8 cellular contexts compared by ENCODE assay signal in genomic region chr11:66328307-66329144, GRCh38. TPM values are rescaled to one million over a fixed set of nuclear protein-coding genes. Genes with fewer than 3 reads are reported as not detected.
DNase-seq lines count a peak whose midpoint lies in the region; ATAC-seq and TF ChIP-seq lines count a peak whose summit lies in the region.

No MANE protein-coding gene starts in this region.

- no peaks in the 10 kb centered on the region for H3K27me3 ChIP-seq in foreskin keratinocyte
- H3K27me3 ChIP-seq in suprapubic skin, result no peaks in the 10 kb centered on the region

- H3K4me3 ChIP-seq in suprapubic skin, result peak overlapping the region; percentile 12

- CTCF ChIA-PET in RWPE1 (lab: Yijun Ruan, JAX), result interaction anchor here (0.7 to 1.1 kb wide), 3 partner anchors 11 to 16 kb away, joined by 3 to 5 read pairs (median 4); partner anchors contain the start of genes BRMS1 and CD248

- ATAC-seq in foreskin keratinocyte, result peak; percentile 58

- WGBS in suprapubic skin, result 6% methylated on average over 16 of the region's 19 CpGs

- DNase-seq in NCI-H524 (lab: John Stamatoyannopoulos, UW), result peak; percentile 23 to 72
- DNase-seq in NCI-H524 treated with DMSO at 0.1 percent for 48 hours (lab: John Stamatoyannopoulos, UW), result no peak
- DNase-seq in RWPE1 (ENCODE audit: low spot score), result peak; percentile 65
- DNase-seq in activated T-helper 9 cell treated with anti-CD3 and anti-CD28 coated beads, Interleukin-2, amount 50 U/mL, for 16 hours (ENCODE audit: low read depth), result peak; percentile 70
- peak in 1 of 2 donors; percentile 58 for DNase-seq in foreskin keratinocyte
- DNase-seq in nucleus accumbens (lab: John Stamatoyannopoulos, UW), result peak in 50 of 56 donors; percentile 20 to 82 (median 58)
- peak; percentile 89 to 92 for DNase-seq in suprapubic skin (ENCODE audit: low spot score in 2 of 2)

- no peaks in the 10 kb centered on the region for H3K9me3 ChIP-seq in KOPT-K1 (ENCODE audit: insufficient read depth, low read length, poor library complexity, severe bottlenecking)
- H3K9me3 ChIP-seq in suprapubic skin, result no peaks in the 10 kb centered on the region

- no peaks in the 10 kb centered on the region for H3K36me3 ChIP-seq in KOPT-K1 (ENCODE audit: insufficient read depth, low read length)
- H3K36me3 ChIP-seq in suprapubic skin, result peaks cover 21% of the 10 kb centered on the region

- TF ChIP-seq CTCF in RWPE1 (conservative IDR thresholded peaks at IDR 0.05; ENCODE audit: low read depth) (peak; percentile 91), foreskin keratinocyte (conservative IDR thresholded peaks at IDR 0.05) (peak; percentile 89), suprapubic skin (IDR thresholded peaks at IDR 0.05) (peak; percentile 92 to 97)

- POLR2A ChIA-PET in RWPE1 (lab: Yijun Ruan, JAX; ENCODE audit: low non-redundant PET), result no interaction called here

- TF ChIP-seq POLR2A in suprapubic skin (IDR thresholded peaks at IDR 0.05), result no peak

- peaks cover 18% of the 10 kb centered on the region for H3K4me1 ChIP-seq in foreskin keratinocyte
- peaks cover 55% of the 10 kb centered on the region for H3K4me1 ChIP-seq in suprapubic skin

- TF ChIP-seq EP300 in suprapubic skin (IDR thresholded peaks at IDR 0.05), result no peak

- H3K27ac ChIP-seq in KOPT-K1 (ENCODE audit: low read depth, low read length, poor library complexity, severe bottlenecking) (peak overlapping the region; percentile 92), RWPE1 (peak overlapping the region; percentile 100), foreskin keratinocyte (no peak overlapping the region), suprapubic skin (peak overlapping the region; percentile 74)

RNA-seq across cellular contexts. Expression of gene RIN1, which starts 7.7 kb away (rescaled TPM):
- total RNA-seq in foreskin keratinocyte (35.5 and 40.6 TPM in 2 replicates), suprapubic skin (10 to 100 TPM; 40.3 to 73.6 (median 60.3) TPM)
- 42.0 and 43.8 TPM in 2 replicates for polyA plus RNA-seq in foreskin keratinocyte

RNA-seq across cellular contexts. Expression of gene CD248, which starts 11.7 kb away (rescaled TPM):
- total RNA-seq in foreskin keratinocyte (not detected in 2 replicates), suprapubic skin (10 to 100 TPM in 2 of 4 donors, 1 to 10 TPM in 2; 5.9 to 32.6 (median 19.2) TPM)
- polyA plus RNA-seq in foreskin keratinocyte, result 0.04 and 0.08 TPM in 2 replicates

RNA-seq across cellular contexts. Expression of gene BRMS1, which starts 16.4 kb away (rescaled TPM):
- total RNA-seq in foreskin keratinocyte (87.8 and 99.8 TPM in 2 replicates), suprapubic skin (10 to 100 TPM; 45.7 to 60.3 (median 57.3) TPM)
- polyA plus RNA-seq in foreskin keratinocyte, result 110 and 119 TPM in 2 replicates

RNA-seq across cellular contexts. Expression of gene B4GAT1, which starts 18.9 kb away (rescaled TPM):
- total RNA-seq in foreskin keratinocyte, result 8.3 and 9.7 TPM in 2 replicates
- 8.5 and 10.8 TPM in 2 replicates for polyA plus RNA-seq in foreskin keratinocyte
- 10 to 100 TPM; 14.4 to 31.9 (median 20.6) TPM for total RNA-seq in suprapubic skin

RNA-seq across cellular contexts. Expression of gene TMEM151A, which starts 36.8 kb away (rescaled TPM):
- total RNA-seq in foreskin keratinocyte (0.04 TPM in 1 of 2 replicates, not detected in the other), suprapubic skin (not detected)
- 0.02 and 0.04 TPM in 2 replicates for polyA plus RNA-seq in foreskin keratinocyte
